In the genomic region with DNA sequence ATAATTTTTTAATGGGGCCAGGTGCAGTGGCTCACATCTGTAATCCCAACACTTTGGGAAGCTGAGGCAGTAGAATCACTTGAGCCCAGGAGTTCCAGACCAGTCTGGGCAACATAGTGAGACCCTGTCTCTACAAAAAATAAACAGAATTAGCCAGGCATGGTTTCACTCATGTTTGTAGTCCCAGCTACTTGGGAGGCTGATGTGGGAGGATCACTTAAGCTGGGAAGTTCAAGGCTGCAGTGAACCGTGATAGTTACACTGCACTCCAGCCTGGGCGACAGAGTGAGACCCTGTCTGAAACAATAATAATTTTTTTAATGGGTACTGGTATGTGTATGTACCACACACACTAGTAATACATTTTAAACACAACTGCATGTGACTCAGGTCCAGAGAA, we compare ENCODE assay signal across 16 cellular contexts. TPM values are rescaled to one million over a fixed set of nuclear protein-coding genes. Genes with fewer than 3 reads are reported as not detected.
DNase-seq lines count a peak whose midpoint lies in the region; ATAC-seq and TF ChIP-seq lines count a peak whose summit lies in the region.
"Had no signal": no experiment of that assay in that cellular context is flagged by ENCODE, and none has a peak within 500 bp of the region (broad histone marks: within the 10 kb centered on the region; RNA-seq: fewer than 3 reads in every experiment).

No MANE protein-coding gene starts in this region.

- no peak overlapping the region for H4K8ac ChIP-seq in trophoblast cell (ENCODE audit: low read depth, low read length)

- H3K27ac Mint-ChIP-seq in activated T-cell treated with anti-CD3 and anti-CD28 coated beads, Interleukin-2, amount 50 U/mL, for 72 hours, result peak overlapping the region; percentile 15
- no peak overlapping the region for H3K27ac Mint-ChIP-seq in activated naive CD4-positive, alpha-beta T cell treated with anti-CD3 and anti-CD28 coated beads, Interleukin-2, amount 10 ng/mL, durations not matched to agents 7 days and 5 days

- no peaks in the 10 kb centered on the region for H3K9me3 Mint-ChIP-seq in activated T-cell treated with anti-CD3 and anti-CD28 coated beads, Interleukin-2, amount 50 U/mL, for 72 hours
- no peaks in the 10 kb centered on the region for H3K9me3 Mint-ChIP-seq in activated naive CD4-positive, alpha-beta T cell treated with anti-CD3 and anti-CD28 coated beads, Interleukin-2, amount 10 ng/mL, durations not matched to agents 7 days and 5 days

- H3K27ac ChIP-seq in mammary epithelial cell (ENCODE audit: insufficient read depth, low read depth, low read length) (no peak overlapping the region), trophoblast cell (ENCODE audit: low read depth, low read length) (no peak overlapping the region)
- H3K27ac ChIP-seq: PC-9, sigmoid colon, SJSA1 had no signal

- no peak for ATAC-seq in activated T-cell treated with anti-CD3 and anti-CD28 coated beads, Interleukin-2, amount 50 U/mL, for 72 hours (replicated peaks in 1 of 2)
- no peak for ATAC-seq in HG03442 (IDR thresholded peaks at IDR 0.05; ENCODE audit: unreplicated experiment)

- H3K79me2 ChIP-seq in mammary epithelial cell (ENCODE audit: insufficient read depth, low read length) (peaks cover 75% of the 10 kb centered on the region), trophoblast cell (ENCODE audit: control insufficient read depth, insufficient read depth, low read length, poor library complexity) (peaks cover 15% of the 10 kb centered on the region)

- H3K27me3 ChIP-seq in NT2/D1 (ENCODE audit: insufficient read depth, insufficient read length), result no peaks in the 10 kb centered on the region
- H3K27me3 ChIP-seq in mammary epithelial cell (ENCODE audit: insufficient read depth, low read length), result no peaks in the 10 kb centered on the region
- H3K27me3 ChIP-seq in trophoblast cell (ENCODE audit: insufficient read depth, low read length), result no peaks in the 10 kb centered on the region
- H3K27me3 ChIP-seq: sigmoid colon, SJSA1 had no signal

- no TSS peak for BruUV-seq in mammary epithelial cell (replicated peaks; lab: Mats Ljungman, UMichigan)

- peak overlapping the region; percentile 97 for H3K4me3 ChIP-seq in NT2/D1 (ENCODE audit: insufficient read length, low read depth)
- no peak overlapping the region for H3K4me3 ChIP-seq in mammary epithelial cell (replicated peaks in 1 of 3; ENCODE audit: insufficient read depth in 1 of 3, low read depth in 2 of 3, low read length in 3 of 3)
- H3K4me3 ChIP-seq in trophoblast cell (ENCODE audit: low read depth, low read length), result no peak overlapping the region
- H3K4me3 ChIP-seq: PC-9, sigmoid colon, SJSA1 had no signal

- H3K4me2 ChIP-seq in mammary epithelial cell (ENCODE audit: insufficient read depth, low read depth, low read length) (peak overlapping the region; percentile 90), trophoblast cell (ENCODE audit: low read length) (no peak overlapping the region)

- H3K4me1 ChIP-seq in NT2/D1 (ENCODE audit: insufficient read depth, insufficient read length), result no peaks in the 10 kb centered on the region
- H3K4me1 ChIP-seq in mammary epithelial cell (ENCODE audit: insufficient read depth, low read length), result peaks cover 8% of the 10 kb centered on the region
- H3K4me1 ChIP-seq in trophoblast cell (ENCODE audit: control insufficient read depth in 1 of 2, insufficient read depth in 2 of 2, low read length in 2 of 2), result peaks cover 0 to 4% of the 10 kb centered on the region in 2 experiments

- H3K27me3 Mint-ChIP-seq in activated T-cell treated with anti-CD3 and anti-CD28 coated beads, Interleukin-2, amount 50 U/mL, for 72 hours (ENCODE audit: low read depth), result no peaks in the 10 kb centered on the region
- peaks cover 9% of the 10 kb centered on the region for H3K27me3 Mint-ChIP-seq in activated naive CD4-positive, alpha-beta T cell treated with anti-CD3 and anti-CD28 coated beads, Interleukin-2, amount 10 ng/mL, durations not matched to agents 7 days and 5 days

- no peak overlapping the region for H2BK120ac ChIP-seq in trophoblast cell (ENCODE audit: insufficient read depth, low read length, poor library complexity)

- no peaks in the 10 kb centered on the region for H3K9me3 ChIP-seq in NT2/D1 (ENCODE audit: insufficient read depth, low read length)
- H3K9me3 ChIP-seq in mammary epithelial cell (replicated peaks; ENCODE audit: insufficient read depth, low read length), result no peaks in the 10 kb centered on the region
- no peaks in the 10 kb centered on the region for H3K9me3 ChIP-seq in trophoblast cell (ENCODE audit: insufficient read depth, low read depth, low read length)
- H3K9me3 ChIP-seq: sigmoid colon, SJSA1 had no signal

- H3K18ac ChIP-seq in trophoblast cell (ENCODE audit: low read length), result no peak overlapping the region

- H3K23ac ChIP-seq in trophoblast cell (ENCODE audit: low read length), result no peak overlapping the region

- no peak for TF ChIP-seq CTCF in mammary epithelial cell (conservative IDR thresholded peaks at IDR 0.05 in 1 of 2, IDR thresholded peaks at IDR 0.05 in 1 of 2; ENCODE audit: extremely low read depth in 1 of 2, insufficient read depth in 1 of 2, low read depth in 1 of 2, low read length in 2 of 2)

- H3K79me1 ChIP-seq in trophoblast cell (ENCODE audit: low read length), result peaks cover 17% of the 10 kb centered on the region

- dilution Hi-C loops in mammary epithelial cell (cut with HindIII; ENCODE audit: low sequenced_read_pairs), result no loop called here

- CTCF ChIA-PET in mammary epithelial cell (lab: Charles Lee; ENCODE audit: low non-redundant PET), result no interaction called here
- CTCF ChIA-PET in activated naive CD4-positive, alpha-beta T cell treated with anti-CD3 and anti-CD28 coated beads, Interleukin-2, amount 10 ng/mL, durations not matched to agents 7 days and 5 days (lab: Charles Lee), result interaction anchor here (0.9 to 3.8 kb wide), 2 partner anchors 9 to 23 kb away, joined by 4 to 10 read pairs; no protein-coding TSS in a partner anchor

- peaks cover 10 to 21% of the 10 kb centered on the region in 2 donors for H3K36me3 Mint-ChIP-seq in activated T-cell treated with anti-CD3 and anti-CD28 coated beads, Interleukin-2, amount 50 U/mL, for 72 hours (ENCODE audit: insufficient read depth in 2 of 2)
- H3K36me3 Mint-ChIP-seq in activated naive CD4-positive, alpha-beta T cell treated with anti-CD3 and anti-CD28 coated beads, Interleukin-2, amount 10 ng/mL, durations not matched to agents 7 days and 5 days, result peaks cover 26% of the 10 kb centered on the region

- H2AFZ ChIP-seq in mammary epithelial cell (ENCODE audit: low read depth, low read length) (no peak overlapping the region), trophoblast cell (ENCODE audit: insufficient read depth, low read length, poor library complexity) (no peak overlapping the region)
- H2AFZ ChIP-seq: PC-9 had no signal

- DNase-seq in activated T-cell treated with anti-CD3 and anti-CD28 coated beads, Interleukin-2, amount 50 U/mL, for 72 hours, result no peak
- DNase-seq in activated T-cell treated with anti-CD3 and anti-CD28 coated beads, Interleukin-2, amount 50 U/mL, for 1 hour, result no peak
- no peak for DNase-seq in NT2/D1 (ENCODE audit: low read depth, low spot score)
- no peak for DNase-seq in mammary epithelial cell
- no peak for DNase-seq in trophoblast cell
- DNase-seq in NOMO-1 treated with dmso at 0.1 percent for 144 hours (lab: John Stamatoyannopoulos, UW; ENCODE audit: unreplicated experiment), result no peak
- DNase-seq in activated naive CD4-positive, alpha-beta T cell treated with anti-CD3 and anti-CD28 coated beads, Interleukin-2, amount 10 ng/mL, durations not matched to agents 7 days and 5 days, result no peak
- DNase-seq: amygdala; COR-L47; effector memory CD4-positive, alpha-beta T cell; mesendoderm; NCI-H2029; PC-9; sigmoid colon had no signal

- peak overlapping the region; percentile 29 for H3K4ac ChIP-seq in trophoblast cell (ENCODE audit: low read depth, low read length)

- no peak overlapping the region for H2AK5ac ChIP-seq in trophoblast cell (ENCODE audit: low read length)

- no peak overlapping the region for H2BK5ac ChIP-seq in trophoblast cell (ENCODE audit: low read depth, low read length, poor library complexity)

- H4K91ac ChIP-seq in trophoblast cell (ENCODE audit: low read depth, low read length), result no peak overlapping the region

- H3K36me3 ChIP-seq in NT2/D1 (ENCODE audit: insufficient read depth, insufficient read length, low read length) (peaks cover 50% of the 10 kb centered on the region), mammary epithelial cell (ENCODE audit: insufficient read depth, low read length) (no peaks in the 10 kb centered on the region), trophoblast cell (ENCODE audit: control insufficient read depth in 1 of 2, insufficient read depth in 2 of 2, low read length in 2 of 2) (no peaks in the 10 kb centered on the region)
- H3K36me3 ChIP-seq: sigmoid colon had no signal

- peak overlapping the region in 1 of 2 donors; percentile 88 for H3K4me3 Mint-ChIP-seq in activated T-cell treated with anti-CD3 and anti-CD28 coated beads, Interleukin-2, amount 50 U/mL, for 72 hours
- no peak overlapping the region for H3K4me3 Mint-ChIP-seq in activated naive CD4-positive, alpha-beta T cell treated with anti-CD3 and anti-CD28 coated beads, Interleukin-2, amount 10 ng/mL, durations not matched to agents 7 days and 5 days

- H3K9ac ChIP-seq in NT2/D1 (ENCODE audit: insufficient read length, low read depth) (no peak overlapping the region), mammary epithelial cell (ENCODE audit: insufficient read depth, low read length) (no peak overlapping the region), trophoblast cell (ENCODE audit: low read length) (no peak overlapping the region)

- intact Hi-C loops in mammary epithelial cell (cut with micrococcal nuclease), result no loop called here

- H4K12ac ChIP-seq in trophoblast cell (ENCODE audit: low read depth, low read length), result no peak overlapping the region

- peaks cover 58% of the 10 kb centered on the region for H3K4me1 Mint-ChIP-seq in activated T-cell treated with anti-CD3 and anti-CD28 coated beads, Interleukin-2, amount 50 U/mL, for 72 hours (ENCODE audit: low read depth)
- H3K4me1 Mint-ChIP-seq in activated naive CD4-positive, alpha-beta T cell treated with anti-CD3 and anti-CD28 coated beads, Interleukin-2, amount 10 ng/mL, durations not matched to agents 7 days and 5 days, result peaks cover 57% of the 10 kb centered on the region

- WGBS in mammary epithelial cell (ENCODE audit: low coverage, missing lambda C conversion rate), result 94% methylated on average over 2 of the region's 2 CpGs
- no CpG with 5 or more reads among the region's 2 CpGs for WGBS in trophoblast cell (ENCODE audit: extremely low coverage, insufficient coverage, insufficient read length)

- H2BK12ac ChIP-seq in trophoblast cell (ENCODE audit: low read length), result no peak overlapping the region

- no peaks in the 10 kb centered on the region for H4K20me1 ChIP-seq in mammary epithelial cell (ENCODE audit: insufficient read depth, low read length)

- H3K14ac ChIP-seq in trophoblast cell (ENCODE audit: low read length), result no peak overlapping the region

- in situ Hi-C loops in mammary epithelial cell (cut with MboI; ENCODE audit: low sequenced_read_pairs in 2 of 2), result no loop called here

RNA-seq across cellular contexts. Expression of a gene that starts 2.4 kb away (rescaled TPM):
- 10 to 100 TPM; 30.6 to 41.5 TPM for total RNA-seq in activated T-cell treated with anti-CD3 and anti-CD28 coated beads, Interleukin-2, amount 50 U/mL, for 72 hours
- 10 to 100 TPM; 20.3 to 24.3 TPM for total RNA-seq in mammary epithelial cell
- 25.4 TPM for polyA plus RNA-seq in mammary epithelial cell
- polyA minus RNA-seq in mammary epithelial cell, result 86.7 TPM
- polyA plus RNA-seq in trophoblast cell (2013), result 25.4 and 27.1 TPM in 2 replicates

RNA-seq across cellular contexts. Expression of a gene that starts 3.5 kb away (rescaled TPM):
- 100 to 1,000 TPM; 122 to 127 TPM for total RNA-seq in activated T-cell treated with anti-CD3 and anti-CD28 coated beads, Interleukin-2, amount 50 U/mL, for 72 hours
- 100 to 1,000 TPM; 126 to 133 TPM for total RNA-seq in mammary epithelial cell
- 78.8 TPM for polyA plus RNA-seq in mammary epithelial cell
- polyA minus RNA-seq in mammary epithelial cell, result 91.4 TPM
- 132 and 137 TPM in 2 replicates for polyA plus RNA-seq in trophoblast cell (2013)
